19 cellular contexts compared by ENCODE assay signal in genomic region chr2:130387804-130388203, GRCh38. TPM values are rescaled to one million over a fixed set of nuclear protein-coding genes. Genes with fewer than 3 reads are reported as not detected.
DNase-seq lines count a peak whose midpoint lies in the region; ATAC-seq, FAIRE-seq and TF ChIP-seq lines count a peak whose summit lies in the region.
"Had no signal": no experiment of that assay in that cellular context is flagged by ENCODE, and none has a peak within 500 bp of the region (broad histone marks: within the 10 kb centered on the region; RNA-seq: fewer than 3 reads in every experiment).

No MANE protein-coding gene starts in this region.

- intact Hi-C loops in K562 (cut with micrococcal nuclease), result no loop called here
- intact Hi-C loops in spleen (cut with DNase I; ENCODE audit: low total_unique reads), result no loop called here

- WGBS in K562 (ENCODE audit: insufficient coverage, low coverage, missing lambda C conversion rate), result 56% methylated on average over 4 of the region's 4 CpGs
- 63 to 91% (median 79%) methylated on average over 4 of the region's 4 CpGs for WGBS in spleen, 5 donors

- FAIRE-seq in K562 (lab: Jason Lieb, UNC), result no peak

- no peaks in the 10 kb centered on the region for H3K79me2 ChIP-seq in K562 (ENCODE audit: control insufficient read depth, insufficient read depth, low read length)

- no TSS peak for BruUV-seq in K562 (replicated peaks; lab: Mats Ljungman, UMichigan)

- H3K9ac ChIP-seq in K562 (ENCODE audit: insufficient read depth in 1 of 2, low read depth in 2 of 2, low read length in 2 of 2), result peak overlapping the region in 1 of 2 experiments; percentile 70; a peak in 1 of 4 replicates

- H3K4me1 Mint-ChIP-seq in IgD-negative memory B cell, result peaks cover 45 to 58% (median 45%) of the 10 kb centered on the region in 3 donors

- no peaks in the 10 kb centered on the region for H3K36me3 Mint-ChIP-seq in IgD-negative memory B cell
- H3K36me3 Mint-ChIP-seq: brain had no signal

- TF ChIP-seq POLR2A in K562 (conservative IDR thresholded peaks at IDR 0.05) (no peak), spleen (IDR thresholded peaks at IDR 0.05) (no peak)

- no peak for TF ChIP-seq EP300 in K562 (IDR thresholded peaks at IDR 0.05; ENCODE audit: low read length)

- no peak for ATAC-seq in K562
- ATAC-seq: stimulated activated naive CD8-positive, alpha-beta T cell treated with anti-CD3 and anti-CD28 coated beads, Interleukin-15, amount 100 ng/mL, for 72 hours had no signal

- H3K27ac Mint-ChIP-seq in IgD-negative memory B cell, result peak overlapping the region in 2 of 3 donors; percentile 46 to 84
- H3K27ac Mint-ChIP-seq: activated CD4-positive, alpha-beta memory T cell treated with anti-CD3 and anti-CD28 coated beads, Interleukin-2, amount 10 ng/mL, durations not matched to agents 7 days and 5 days; brain; CD14-positive monocyte; stimulated activated naive CD8-positive, alpha-beta T cell treated with anti-CD3 and anti-CD28 coated beads, Interleukin-15, amount 100 ng/mL, for 72 hours had no signal

- no peak for TF ChIP-seq CTCF in K562 (IDR thresholded peaks at IDR 0.05 in 2 of 3, conservative IDR thresholded peaks at IDR 0.05 in 1 of 3; ENCODE audit: insufficient read depth in 2 of 3, low read depth in 1 of 3, low read length in 3 of 3)
- no peak for TF ChIP-seq CTCF in right atrium auricular region (IDR thresholded peaks at IDR 0.05)
- TF ChIP-seq CTCF in spleen (IDR thresholded peaks at IDR 0.05 in 8 of 11, conservative IDR thresholded peaks at IDR 0.05 in 3 of 11), result no peak

- H4K20me1 ChIP-seq in K562 (replicated peaks; ENCODE audit: control insufficient read depth, insufficient read depth, low read length), result no peaks in the 10 kb centered on the region

- no peaks in the 10 kb centered on the region for H3K9me1 ChIP-seq in K562 (ENCODE audit: control insufficient read depth, insufficient read depth, low read length)

- H3K9me3 Mint-ChIP-seq in IgD-negative memory B cell, result no peaks in the 10 kb centered on the region
- H3K9me3 Mint-ChIP-seq: activated CD4-positive, alpha-beta memory T cell treated with anti-CD3 and anti-CD28 coated beads, Interleukin-2, amount 10 ng/mL, durations not matched to agents 7 days and 5 days; stimulated activated naive CD8-positive, alpha-beta T cell treated with anti-CD3 and anti-CD28 coated beads, Interleukin-15, amount 100 ng/mL, for 72 hours had no signal

- no peak overlapping the region for H3K4me3 ChIP-seq in K562
- H3K4me3 ChIP-seq in right atrium auricular region, result no peak overlapping the region
- H3K4me3 ChIP-seq in spleen, result no peak overlapping the region
- H3K4me3 ChIP-seq: colonic mucosa, HAP-1, MG63 had no signal

- peaks cover 2% of the 10 kb centered on the region for H3K27me3 Mint-ChIP-seq in IgD-negative memory B cell

- peak overlapping the region; percentile 58 for H2AFZ ChIP-seq in K562 (ENCODE audit: low read depth, low read length)

- in situ Hi-C loops in K562 (cut with MboI), result loop anchor here (25.0 kb wide), 1 partner anchor 199 kb away; the partner anchor contains the start of gene CFC1

- H3K27me3 ChIP-seq in K562 (ENCODE audit: control insufficient read depth in 2 of 2, insufficient read depth in 2 of 2, low read length in 2 of 2) (no peaks in the 10 kb centered on the region), right atrium auricular region (no peaks in the 10 kb centered on the region), spleen (replicated peaks in 1 of 7) (no peaks in the 10 kb centered on the region)
- H3K27me3 ChIP-seq: colonic mucosa, MG63 had no signal

- CTCF ChIA-PET in K562 (lab: Yijun Ruan, JAX; ENCODE audit: low intra/inter-chr PET ratio), result no interaction called here

- H3K9me3 ChIP-seq in K562 (replicated peaks; ENCODE audit: control insufficient read depth, insufficient read depth, low read depth, low read length) (no peaks in the 10 kb centered on the region), right atrium auricular region (no peaks in the 10 kb centered on the region), spleen (no peaks in the 10 kb centered on the region)
- H3K9me3 ChIP-seq: colonic mucosa, HAP-1, MG63 had no signal

- H3K4me1 ChIP-seq in K562 (replicated peaks in 1 of 2; ENCODE audit: control insufficient read depth in 2 of 2, insufficient read depth in 2 of 2, low read length in 2 of 2) (peaks cover 9 to 18% of the 10 kb centered on the region in 2 experiments; a peak in 4 of 5 replicates), right atrium auricular region (peaks cover 0 to 49% of the 10 kb centered on the region in 2 donors), spleen (peaks cover 22 to 84% (median 64%) of the 10 kb centered on the region in 6 donors)
- H3K4me1 ChIP-seq: colonic mucosa had no signal

- DNase-seq in K562 (ENCODE audit: extremely low read depth in 1 of 4, low spot score in 3 of 4) (peak in 1 of 4 experiments; percentile 3), right atrium auricular region (ENCODE audit: low spot score) (no peak), spleen (no peak), cerebellar nuclear complex (lab: John Stamatoyannopoulos, UW) (no peak), RKO (ENCODE audit: low spot score) (no peak)
- DNase-seq in activated naive CD4-positive, alpha-beta T cell treated with Interleukin-2 at 50 U/mL for 16 hours, result no peak
- DNase-seq: activated CD4-positive, alpha-beta memory T cell treated with anti-CD3 and anti-CD28 coated beads, Interleukin-2, amount 10 ng/mL, durations not matched to agents 7 days and 5 days; activated CD4-positive, CD25-positive, alpha-beta regulatory T cell; activated effector memory CD4-positive, alpha-beta T cell treated with anti-CD3 and anti-CD28 coated beads, Interleukin-2, amount 50 U/mL, for 16 hours; activated T-cell treated with anti-CD3 and anti-CD28 coated beads for 4 hours; colonic mucosa; MG63; NCI-H146; NCI-H510A treated with DMSO at 0.1 percent for 48 hours; stimulated activated naive CD8-positive, alpha-beta T cell treated with anti-CD3 and anti-CD28 coated beads, Interleukin-15, amount 100 ng/mL, for 72 hours had no signal

- H3K36me3 ChIP-seq in K562 (ENCODE audit: control insufficient read depth, insufficient read depth, low read length) (no peaks in the 10 kb centered on the region), right atrium auricular region (no peaks in the 10 kb centered on the region), spleen (peaks cover 0 to 17% (median 0%) of the 10 kb centered on the region in 6 donors)
- H3K36me3 ChIP-seq: colonic mucosa, HAP-1, MG63 had no signal

- peak overlapping the region in 3 of 4 donors; percentile 63 to 75 (median 68) for H3K4me3 Mint-ChIP-seq in IgD-negative memory B cell
- H3K4me3 Mint-ChIP-seq: activated CD4-positive, alpha-beta memory T cell treated with anti-CD3 and anti-CD28 coated beads, Interleukin-2, amount 10 ng/mL, durations not matched to agents 7 days and 5 days; CD14-positive monocyte; stimulated activated naive CD8-positive, alpha-beta T cell treated with anti-CD3 and anti-CD28 coated beads, Interleukin-15, amount 100 ng/mL, for 72 hours had no signal

- POLR2A ChIA-PET in K562 (lab: Yijun Ruan, JAX), result interaction anchor here (0.6 to 1.5 kb wide), 2 partner anchors 9 to 44 kb away, joined by 3 to 9 read pairs; no protein-coding TSS in a partner anchor

- no peak for TF ChIP-seq RAD21 in K562 (CRISPR knock-in tag; conservative IDR thresholded peaks at IDR 0.05 in 1 of 2, IDR thresholded peaks at IDR 0.05 in 1 of 2)

- H3K4me2 ChIP-seq in K562 (ENCODE audit: insufficient read depth, low read length), result no peak overlapping the region

- H3K27ac ChIP-seq in K562 (ENCODE audit: extremely low read depth, low read depth, low read length), result no peak overlapping the region
- peak overlapping the region; percentile 11 to 53 for H3K27ac ChIP-seq in right atrium auricular region
- H3K27ac ChIP-seq in spleen, result peak overlapping the region in 6 of 8 donors; percentile 3 to 94 (median 68)
- H3K27ac ChIP-seq: colonic mucosa had no signal

RNA-seq across cellular contexts. Expression of gene PTPN18, which starts 31.9 kb away (rescaled TPM):
- 124 TPM for polyA plus RNA-seq in IgD-negative memory B cell
- total RNA-seq in K562 (2011; cell fraction: chromatin; rRNA removed; ENCODE audit: low replicate concordance), result 213 and 354 TPM in 2 replicates
- 191 TPM in 2 replicates for total RNA-seq in K562 (2011; cell fraction: nucleolus; rRNA removed)
- 220 and 291 TPM in 2 replicates for total RNA-seq in K562 (2011; cell fraction: nucleoplasm; rRNA removed)
- total RNA-seq in K562 (2014; rRNA removed), result 49.6 and 57.0 TPM in 2 replicates
- total RNA-seq in K562 (2014; rRNA removed; fragmentation: Illumina TruSeq; extraction: Trizol), result 36.9 and 37.6 TPM in 2 replicates
- 35.2 and 38.5 TPM in 2 replicates for total RNA-seq in K562 (2015; rRNA removed; fragmentation: Illumina TruSeq; extraction: Trizol)
- 64.0 and 64.4 TPM in 2 replicates for total RNA-seq in K562 (2021)
- polyA plus RNA-seq in K562 (2011; rRNA removed), result 51.0 and 58.7 TPM in 2 replicates
- 53.2 and 74.2 TPM in 2 replicates for polyA plus RNA-seq in K562 (2011; cell fraction: cytosol; rRNA removed)
- polyA plus RNA-seq in K562 (2011; cell fraction: nucleus; rRNA removed), result 140 and 232 TPM in 2 replicates
- 44.4 and 61.5 TPM in 2 replicates for polyA plus RNA-seq in K562 (2012)
- polyA plus RNA-seq in K562 (2014; fragmentation: Illumina TruSeq; extraction: Trizol), result 79.5 and 90.7 TPM in 2 replicates
- 10 to 100 TPM; 11.6 to 19.3 TPM for polyA plus RNA-seq in K562 (2014; fragmentation: Nextera tagmentation; extraction: Ambion mirVana)
- 67.4 and 76.7 TPM in 2 replicates for polyA plus RNA-seq in K562 (2014; rRNA removed)
- polyA minus RNA-seq in K562 (2011; rRNA and poly(A)+ RNA removed), result 42.3 and 45.7 TPM in 2 replicates
- 31.4 and 33.8 TPM in 2 replicates for polyA minus RNA-seq in K562 (2011; cell fraction: cytosol; rRNA and poly(A)+ RNA removed)
- polyA minus RNA-seq in K562 (2011; cell fraction: nucleus; rRNA and poly(A)+ RNA removed), result 74.3 and 76.3 TPM in 2 replicates
- total RNA-seq in right atrium auricular region, result 10 to 100 TPM; 13.3 to 20.8 TPM
- total RNA-seq in spleen, result 100 to 1,000 TPM in 6 of 7 donors, 10 to 100 TPM in 1; 79.5 to 132 (median 109) TPM
- polyA plus RNA-seq in spleen, result 100 to 1,000 TPM in 1 of 3 donors, 10 to 100 TPM in 2; 75.9 to 129 (median 98.2) TPM

RNA-seq across cellular contexts. Expression of gene IMP4, which starts 45.1 kb away (rescaled TPM):
- polyA plus RNA-seq in IgD-negative memory B cell (102 TPM), K562 (2011; rRNA removed) (127 and 158 TPM in 2 replicates), K562 (2014; fragmentation: Illumina TruSeq; extraction: Trizol) (100.0 and 155 TPM in 2 replicates), K562 (2014; fragmentation: Nextera tagmentation; extraction: Ambion mirVana) (10 to 100 TPM; 35.4 to 53.3 TPM), K562 (2014; rRNA removed) (209 and 231 TPM in 2 replicates), spleen (10 to 100 TPM; 77.4 to 85.0 (median 82.5) TPM)
- 74.0 and 256 TPM in 2 replicates for total RNA-seq in K562 (2011; cell fraction: chromatin; rRNA removed; ENCODE audit: low replicate concordance)
- 209 and 220 TPM in 2 replicates for total RNA-seq in K562 (2011; cell fraction: nucleolus; rRNA removed)
- total RNA-seq in K562 (2011; cell fraction: nucleoplasm; rRNA removed), result 139 and 147 TPM in 2 replicates
- total RNA-seq in K562 (2014; rRNA removed) (187 and 239 TPM in 2 replicates), K562 (2014; rRNA removed; fragmentation: Illumina TruSeq; extraction: Trizol) (42.1 and 52.9 TPM in 2 replicates), K562 (2015; rRNA removed; fragmentation: Illumina TruSeq; extraction: Trizol) (97.8 and 103 TPM in 2 replicates), K562 (2021) (164 and 167 TPM in 2 replicates), right atrium auricular region (10 to 100 TPM; 66.6 to 86.9 TPM), spleen (10 to 100 TPM; 50.2 to 82.0 (median 63.4) TPM)
- 271 and 517 TPM in 2 replicates for polyA plus RNA-seq in K562 (2011; cell fraction: cytosol; rRNA removed)
- polyA plus RNA-seq in K562 (2011; cell fraction: nucleus; rRNA removed), result 407 and 557 TPM in 2 replicates
- polyA plus RNA-seq in K562 (2012), result 134 and 149 TPM in 2 replicates
- polyA minus RNA-seq in K562 (2011; rRNA and poly(A)+ RNA removed), result 51.7 and 70.1 TPM in 2 replicates
- polyA minus RNA-seq in K562 (2011; cell fraction: cytosol; rRNA and poly(A)+ RNA removed), result 78.1 and 83.2 TPM in 2 replicates
- 115 and 121 TPM in 2 replicates for polyA minus RNA-seq in K562 (2011; cell fraction: nucleus; rRNA and poly(A)+ RNA removed)
